ENCODE assay signal across 8 cellular contexts in genomic region chr11:14891143-14892035, GRCh38. TPM values are rescaled to one million over a fixed set of nuclear protein-coding genes. Genes with fewer than 3 reads are reported as not detected.
DNase-seq lines count a peak whose midpoint lies in the region; ATAC-seq and TF ChIP-seq lines count a peak whose summit lies in the region.

No MANE protein-coding gene starts in this region.

- H3K4me1 Mint-ChIP-seq in neural crest cell: peaks cover 25% of the 10 kb centered on the region
- peaks cover 80% of the 10 kb centered on the region for H3K4me1 Mint-ChIP-seq in stimulated activated naive CD8-positive, alpha-beta T cell treated with anti-CD3 and anti-CD28 coated beads, Interleukin-15, amount 100 ng/mL, for 72 hours

- TF ChIP-seq CTCF in LNCaP clone FGC (IDR thresholded peaks at IDR 0.05; ENCODE audit: control insufficient read depth, extremely low read depth, insufficient read depth) (no peak), neural crest cell (conservative IDR thresholded peaks at IDR 0.05) (no peak)

- ATAC-seq in stimulated activated naive CD8-positive, alpha-beta T cell treated with anti-CD3 and anti-CD28 coated beads, Interleukin-15, amount 100 ng/mL, for 72 hours: peak; percentile 84

- peak overlapping the region; percentile 87 for H3K27ac Mint-ChIP-seq in neural crest cell (ENCODE audit: unreplicated experiment)
- H3K27ac Mint-ChIP-seq in stimulated activated naive CD8-positive, alpha-beta T cell treated with anti-CD3 and anti-CD28 coated beads, Interleukin-15, amount 100 ng/mL, for 72 hours: peak overlapping the region; percentile 98 to 99

- no peaks in the 10 kb centered on the region for H3K27me3 Mint-ChIP-seq in neural crest cell (ENCODE audit: low read depth)
- peaks cover 7% of the 10 kb centered on the region for H3K27me3 Mint-ChIP-seq in stimulated activated naive CD8-positive, alpha-beta T cell treated with anti-CD3 and anti-CD28 coated beads, Interleukin-15, amount 100 ng/mL, for 72 hours

- TF ChIP-seq POLR2A in Raji (IDR thresholded peaks at IDR 0.05; ENCODE audit: insufficient read depth, low read depth, low read length): peak; percentile 96

- H3K9me3 Mint-ChIP-seq in neural crest cell: no peaks in the 10 kb centered on the region
- peaks cover 0 to 5% of the 10 kb centered on the region in 2 donors for H3K9me3 Mint-ChIP-seq in stimulated activated naive CD8-positive, alpha-beta T cell treated with anti-CD3 and anti-CD28 coated beads, Interleukin-15, amount 100 ng/mL, for 72 hours

- peak; percentile 95 for DNase-seq in ELF-1 (ENCODE audit: low read depth, low spot score)
- DNase-seq in H4 (ENCODE audit: low spot score): peak; percentile 90
- peak; percentile 74 for DNase-seq in LNCaP clone FGC (ENCODE audit: low read depth)
- peak; percentile 94 for DNase-seq in activated effector memory CD4-positive, alpha-beta T cell treated with anti-CD3 and anti-CD28 coated beads, Interleukin-2, amount 50 U/mL, for 16 hours
- peak; percentile 74 for DNase-seq in fibroblast of the conjunctiva (ENCODE audit: low read depth)
- DNase-seq in neural crest cell (ENCODE audit: low read depth, low spot score): peak; percentile 86
- peak; percentile 92 to 96 for DNase-seq in stimulated activated naive CD8-positive, alpha-beta T cell treated with anti-CD3 and anti-CD28 coated beads, Interleukin-15, amount 100 ng/mL, for 72 hours

- peak overlapping the region; percentile 82 for H3K4me3 ChIP-seq in LNCaP clone FGC (ENCODE audit: low read depth, low read length)

- H3K4me3 Mint-ChIP-seq in neural crest cell: peak overlapping the region; percentile 93
- H3K4me3 Mint-ChIP-seq in stimulated activated naive CD8-positive, alpha-beta T cell treated with anti-CD3 and anti-CD28 coated beads, Interleukin-15, amount 100 ng/mL, for 72 hours: peak overlapping the region; percentile 95

- H3K36me3 Mint-ChIP-seq in neural crest cell (ENCODE audit: low read depth): no peaks in the 10 kb centered on the region

RNA-seq across cellular contexts. Expression of gene CYP2R1, which starts 0.6 kb away (rescaled TPM):
- 17.8 and 22.9 TPM in 2 replicates for total RNA-seq in H4 (2014; rRNA removed; shearing (Covaris generic))
- 16.9 and 18.5 TPM in 2 replicates for total RNA-seq in neural crest cell

Comparison
In these comparisons a context has a peak if more than half of its experiments do, and no peak if none do; other contexts are left out.
1. Peak in every context shown above with its lines: DNase-seq, ATAC-seq and H3K4me3 ChIP-seq.